Comparison of ENCODE assay signal across 2 cellular contexts in genomic region chr10:24680647-24681475, GRCh38.
TF ChIP-seq lines count a peak whose summit lies in the region.

No MANE protein-coding gene starts in this region.

TF ChIP-seq in A549, 52 proteins besides CTCF, POLR2A, EP300 and RAD21 (continued from another document):
- no peak for TF ChIP-seq PHF8 (IDR thresholded peaks at IDR 0.05; ENCODE audit: borderline replicate concordance, low read depth)
- TF ChIP-seq CBX2 (IDR thresholded peaks at IDR 0.05; ENCODE audit: borderline replicate concordance, low read depth), result no peak
- no peak for TF ChIP-seq EHF (CRISPR knock-in tag; IDR thresholded peaks at IDR 0.05)
- TF ChIP-seq HEYL (CRISPR knock-in tag; IDR thresholded peaks at IDR 0.05), result no peak
- TF ChIP-seq MAZ (IDR thresholded peaks at IDR 0.05; ENCODE audit: borderline replicate concordance, low read depth, low read length), result no peak
- TF ChIP-seq, protein P1, sequence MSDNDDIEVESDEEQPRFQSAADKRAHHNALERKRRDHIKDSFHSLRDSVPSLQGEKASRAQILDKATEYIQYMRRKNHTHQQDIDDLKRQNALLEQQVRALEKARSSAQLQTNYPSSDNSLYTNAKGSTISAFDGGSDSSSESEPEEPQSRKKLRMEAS (IDR thresholded peaks at IDR 0.05), result no peak
- TF ChIP-seq NR3C1 (IDR thresholded peaks at IDR 0.05), result no peak
- TF ChIP-seq RARB (CRISPR knock-in tag; IDR thresholded peaks at IDR 0.05), result no peak
- no peak for TF ChIP-seq SMC3 (IDR thresholded peaks at IDR 0.05)
- TF ChIP-seq HOXA7 (CRISPR knock-in tag; IDR thresholded peaks at IDR 0.05), result no peak
- no peak for TF ChIP-seq FOSB (CRISPR knock-in tag; IDR thresholded peaks at IDR 0.05)
- no peak for TF ChIP-seq CHD2 (IDR thresholded peaks at IDR 0.05; ENCODE audit: low read length, partially characterized antibody)
- TF ChIP-seq, protein P2, sequence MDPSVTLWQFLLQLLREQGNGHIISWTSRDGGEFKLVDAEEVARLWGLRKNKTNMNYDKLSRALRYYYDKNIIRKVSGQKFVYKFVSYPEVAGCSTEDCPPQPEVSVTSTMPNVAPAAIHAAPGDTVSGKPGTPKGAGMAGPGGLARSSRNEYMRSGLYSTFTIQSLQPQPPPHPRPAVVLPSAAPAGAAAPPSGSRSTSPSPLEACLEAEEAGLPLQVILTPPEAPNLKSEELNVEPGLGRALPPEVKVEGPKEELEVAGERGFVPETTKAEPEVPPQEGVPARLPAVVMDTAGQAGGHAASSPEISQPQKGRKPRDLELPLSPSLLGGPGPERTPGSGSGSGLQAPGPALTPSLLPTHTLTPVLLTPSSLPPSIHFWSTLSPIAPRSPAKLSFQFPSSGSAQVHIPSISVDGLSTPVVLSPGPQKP (IDR thresholded peaks at IDR 0.05; ENCODE audit: low read depth, low read length), result no peak
- no peak for TF ChIP-seq ZNF302 (CRISPR knock-in tag; IDR thresholded peaks at IDR 0.05)
- no peak for TF ChIP-seq FOSL2 (IDR thresholded peaks at IDR 0.05)
- TF ChIP-seq FOSL2 (CRISPR knock-in tag; IDR thresholded peaks at IDR 0.05), result no peak
- TF ChIP-seq RFX5 (IDR thresholded peaks at IDR 0.05), result no peak
- no peak for TF ChIP-seq ZC3H11A (IDR thresholded peaks at IDR 0.05)
- TF ChIP-seq JUNB (IDR thresholded peaks at IDR 0.05), result no peak

TF ChIP-seq in endothelial cell of umbilical vein, 7 proteins besides CTCF, POLR2A, EP300 and RAD21:
- TF ChIP-seq, protein P1 (IDR thresholded peaks at IDR 0.05; ENCODE audit: insufficient read depth, insufficient read length), result no peak
- TF ChIP-seq FOS (IDR thresholded peaks at IDR 0.05; ENCODE audit: borderline replicate concordance, insufficient read depth, low read length), result no peak
- no peak for TF ChIP-seq JUN (IDR thresholded peaks at IDR 0.05; ENCODE audit: borderline replicate concordance, insufficient read depth, insufficient read length, low read depth)
